Comparison of ENCODE assay signal across 2 cellular contexts in the genomic region with DNA sequence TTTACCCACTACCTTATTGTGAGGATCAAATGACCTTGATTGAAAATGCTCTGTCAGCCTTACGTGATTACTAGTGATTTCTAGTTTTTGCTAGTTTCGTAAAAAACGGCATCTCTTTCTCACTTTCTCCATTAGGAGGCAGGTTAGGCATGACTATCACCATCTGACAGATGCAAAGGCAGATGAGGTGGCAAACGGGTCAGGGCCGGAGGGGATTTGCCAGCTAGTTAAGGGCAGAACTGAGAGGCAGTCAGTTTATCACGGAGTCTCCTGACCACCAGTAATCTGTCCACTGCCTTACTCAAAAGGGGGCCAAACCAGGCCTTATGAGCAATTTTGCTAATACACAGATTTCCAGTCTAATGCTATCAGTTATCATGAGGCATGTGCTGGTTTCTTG.
TF ChIP-seq lines count a peak whose summit lies in the region.

No MANE protein-coding gene starts in this region.

TF ChIP-seq in IMR-90, 13 proteins besides CTCF, POLR2A, EP300 and RAD21:
- no peak for TF ChIP-seq CEBPB (IDR thresholded peaks at IDR 0.05; ENCODE audit: low read depth, low read length)
- no peak for TF ChIP-seq MXI1 (IDR thresholded peaks at IDR 0.05; ENCODE audit: borderline replicate concordance, low read depth, low read length)
- no peak for TF ChIP-seq BHLHE40 (IDR thresholded peaks at IDR 0.05; ENCODE audit: low read depth, low read length)
- TF ChIP-seq FOS (IDR thresholded peaks at IDR 0.05; ENCODE audit: low read depth, low read length), result no peak
- TF ChIP-seq ELK1 (IDR thresholded peaks at IDR 0.05; ENCODE audit: borderline replicate concordance, low read depth, low read length), result no peak
- TF ChIP-seq NFE2L2 (IDR thresholded peaks at IDR 0.05; ENCODE audit: low read depth, low read length), result no peak
- no peak for TF ChIP-seq SMC3 (IDR thresholded peaks at IDR 0.05; ENCODE audit: low read depth, low read length)
- no peak for TF ChIP-seq RFX5 (IDR thresholded peaks at IDR 0.05; ENCODE audit: low read depth, low read length)
- TF ChIP-seq MAZ (IDR thresholded peaks at IDR 0.05; ENCODE audit: borderline replicate concordance, low read depth, low read length), result no peak
- TF ChIP-seq CHD1 (IDR thresholded peaks at IDR 0.05; ENCODE audit: low read depth, low read length), result no peak
- no peak for TF ChIP-seq USF2 (IDR thresholded peaks at IDR 0.05; ENCODE audit: low read depth, low read length)

TF ChIP-seq in GM12878, 131 proteins besides CTCF, POLR2A, EP300 and RAD21:
- TF ChIP-seq ESRRA (IDR thresholded peaks at IDR 0.05; ENCODE audit: low read length), result no peak
- no peak for TF ChIP-seq ZNF592 (IDR thresholded peaks at IDR 0.05)
TF ChIP-seq in GM12878: peak in this region for 0.
